8 cellular contexts compared by ENCODE assay signal in genomic region chr11:64553554-64554201, GRCh38. TPM values are rescaled to one million over a fixed set of nuclear protein-coding genes. Genes with fewer than 3 reads are reported as not detected.
DNase-seq lines count a peak whose midpoint lies in the region; ATAC-seq and TF ChIP-seq lines count a peak whose summit lies in the region.

No MANE protein-coding gene starts in this region.

- H3K4me1 Mint-ChIP-seq in activated T-helper 1 cell treated with anti-CD3 and anti-CD28 coated beads, Interleukin-12 subunit alpha, Interleukin-12 subunit beta, Interleukin-2, Interleukin-4 antibody, amounts not matched to agents 30 ng/mL and 10 ng/mL and 1 ng/mL, durations not matched to agents 14 hours and 24 hours and 36 hours (ENCODE audit: low read depth), result no peaks in the 10 kb centered on the region

- H2AK5ac ChIP-seq in neuronal stem cell (ENCODE audit: low read depth, low read length), result peak overlapping the region; percentile 16

- no CpG with 5 or more reads among the region's 13 CpGs for WGBS in neuronal stem cell (ENCODE audit: extremely low coverage in 2 of 2, insufficient read length in 2 of 2, insufficient replicate concordance in 1 of 2), 2 donors

- peaks cover 4% of the 10 kb centered on the region for H3K9me3 Mint-ChIP-seq in activated T-helper 1 cell treated with anti-CD3 and anti-CD28 coated beads, Interleukin-12 subunit alpha, Interleukin-12 subunit beta, Interleukin-2, Interleukin-4 antibody, amounts not matched to agents 30 ng/mL and 10 ng/mL and 1 ng/mL, durations not matched to agents 14 hours and 24 hours and 36 hours

- no peak overlapping the region for H3K4me3 Mint-ChIP-seq in activated T-helper 1 cell treated with anti-CD3 and anti-CD28 coated beads, Interleukin-12 subunit alpha, Interleukin-12 subunit beta, Interleukin-2, Interleukin-4 antibody, amounts not matched to agents 30 ng/mL and 10 ng/mL and 1 ng/mL, durations not matched to agents 14 hours and 24 hours and 36 hours

- no peak overlapping the region for H4K8ac ChIP-seq in neuronal stem cell (ENCODE audit: low read depth, low read length)

- H2BK5ac ChIP-seq in neuronal stem cell (ENCODE audit: low read length), result no peak overlapping the region

- H3K18ac ChIP-seq in neuronal stem cell (ENCODE audit: low read length), result peak overlapping the region; percentile 85

- H3K9ac ChIP-seq in neuronal stem cell (ENCODE audit: low read depth, low read length, poor library complexity), result no peak overlapping the region

- peak; percentile 55 for DNase-seq in activated gamma-delta T cell treated with Interleukin-2 at 50 U/mL for 16 hours
- no peak for DNase-seq in activated gamma-delta T cell (lab: John Stamatoyannopoulos, UW)
- DNase-seq in NCI-H526 treated with DMSO at 0.1 percent for 48 hours (lab: John Stamatoyannopoulos, UW), result peak; percentile 27
- peak; percentile 10 for DNase-seq in activated T-helper 1 cell treated with anti-CD3 and anti-CD28 coated beads, Interleukin-12 subunit alpha, Interleukin-12 subunit beta, Interleukin-2, Interleukin-4 antibody, amounts not matched to agents 30 ng/mL and 10 ng/mL and 1 ng/mL, durations not matched to agents 14 hours and 24 hours and 36 hours (ENCODE audit: low spot score)
- peak; percentile 70 for DNase-seq in fibroblast of pulmonary artery (ENCODE audit: low read depth)
- peak; percentile 59 for DNase-seq in neuronal stem cell (ENCODE audit: low spot score)

- H3K27me3 ChIP-seq in neuronal stem cell (ENCODE audit: control insufficient read depth in 3 of 3, insufficient read depth in 3 of 3, low read depth in 1 of 3, low read length in 3 of 3), result no peaks in the 10 kb centered on the region

- H3K27me3 Mint-ChIP-seq in activated T-helper 1 cell treated with anti-CD3 and anti-CD28 coated beads, Interleukin-12 subunit alpha, Interleukin-12 subunit beta, Interleukin-2, Interleukin-4 antibody, amounts not matched to agents 30 ng/mL and 10 ng/mL and 1 ng/mL, durations not matched to agents 14 hours and 24 hours and 36 hours (ENCODE audit: insufficient read depth), result peaks cover under 1% of the 10 kb centered on the region

- H3K4me2 ChIP-seq in neuronal stem cell (ENCODE audit: insufficient read depth, low read length, poor library complexity, severe bottlenecking), result no peak overlapping the region

- H3K36me3 Mint-ChIP-seq in activated T-helper 1 cell treated with anti-CD3 and anti-CD28 coated beads, Interleukin-12 subunit alpha, Interleukin-12 subunit beta, Interleukin-2, Interleukin-4 antibody, amounts not matched to agents 30 ng/mL and 10 ng/mL and 1 ng/mL, durations not matched to agents 14 hours and 24 hours and 36 hours (ENCODE audit: low read depth), result no peaks in the 10 kb centered on the region

- H3K9me3 ChIP-seq in neuronal stem cell (replicated peaks in 1 of 2; ENCODE audit: control insufficient read depth in 2 of 2, insufficient read depth in 1 of 2, low read depth in 1 of 2, low read length in 2 of 2), result peaks cover 0 to 3% of the 10 kb centered on the region in 2 donors

- H3K4ac ChIP-seq in neuronal stem cell (ENCODE audit: low read length), result peak overlapping the region; percentile 79

- intact Hi-C loops in activated T-helper 1 cell treated with anti-CD3 and anti-CD28 coated beads, Interleukin-12 subunit alpha, Interleukin-12 subunit beta, Interleukin-2, Interleukin-4 antibody, amounts not matched to agents 30 ng/mL and 10 ng/mL and 1 ng/mL, durations not matched to agents 14 hours and 24 hours and 36 hours (cut with micrococcal nuclease), result loop anchor here (1.0 kb wide), 3 partner anchors 96 to 170 kb away; partner anchors contain the start of gene NRXN2

- H3K27ac ChIP-seq in neuronal stem cell (replicated peaks; ENCODE audit: low read length), result no peak overlapping the region
- peak overlapping the region; percentile 17 for H3K27ac ChIP-seq in temporal lobe (ENCODE audit: low read depth, low read length)

- H2BK120ac ChIP-seq in neuronal stem cell (ENCODE audit: low read depth, low read length), result no peak overlapping the region

- no peak overlapping the region for H3K27ac Mint-ChIP-seq in activated T-helper 1 cell treated with anti-CD3 and anti-CD28 coated beads, Interleukin-12 subunit alpha, Interleukin-12 subunit beta, Interleukin-2, Interleukin-4 antibody, amounts not matched to agents 30 ng/mL and 10 ng/mL and 1 ng/mL, durations not matched to agents 14 hours and 24 hours and 36 hours

- no peaks in the 10 kb centered on the region for H3K36me3 ChIP-seq in neuronal stem cell (replicated peaks in 1 of 2; ENCODE audit: control insufficient read depth in 2 of 2, insufficient read depth in 2 of 2, low read length in 2 of 2)

- no peaks in the 10 kb centered on the region for H3K79me1 ChIP-seq in neuronal stem cell (ENCODE audit: low read depth, low read length)

- no peak overlapping the region for H2BK12ac ChIP-seq in neuronal stem cell (ENCODE audit: low read length)

- H3K14ac ChIP-seq in neuronal stem cell (ENCODE audit: low read length), result peak overlapping the region; percentile 11

- H2AFZ ChIP-seq in neuronal stem cell (ENCODE audit: low read length), result peak overlapping the region; percentile 23

- H3K4me3 ChIP-seq in fibroblast of pulmonary artery (replicated peaks; ENCODE audit: low read depth, low read length) (no peak overlapping the region), neuronal stem cell (ENCODE audit: low read length in 2 of 2) (no peak overlapping the region)

- ATAC-seq in GM19467 (IDR thresholded peaks at IDR 0.05; ENCODE audit: unreplicated experiment), result no peak

- H3K4me1 ChIP-seq in neuronal stem cell (ENCODE audit: control insufficient read depth in 2 of 2, insufficient read depth in 1 of 2, low read depth in 1 of 2, low read length in 2 of 2), result peaks cover 10% of the 10 kb centered on the region in 2 donors

- peak overlapping the region; percentile 7 for H4K91ac ChIP-seq in neuronal stem cell (ENCODE audit: low read depth, low read length, poor library complexity)

- H2BK15ac ChIP-seq in neuronal stem cell (ENCODE audit: low read length), result peak overlapping the region; percentile 42

- H3K23ac ChIP-seq in neuronal stem cell (ENCODE audit: low read depth, low read length, poor library complexity), result peak overlapping the region; percentile 26

- peak; percentile 99 for TF ChIP-seq CTCF in fibroblast of pulmonary artery (IDR thresholded peaks at IDR 0.05; ENCODE audit: low read length, missing control alignments)

RNA-seq across cellular contexts. Expression of gene SLC22A11, which starts 2.1 kb away (rescaled TPM):
- not detected in 2 replicates for total RNA-seq in activated T-helper 1 cell treated with anti-CD3 and anti-CD28 coated beads, Interleukin-12 subunit alpha, Interleukin-12 subunit beta, Interleukin-2, Interleukin-4 antibody, amounts not matched to agents 30 ng/mL and 10 ng/mL and 1 ng/mL, durations not matched to agents 14 hours and 24 hours and 36 hours
- 0.04 TPM for polyA plus RNA-seq in neuronal stem cell (2013, experiment 1 of 2)
- not detected for polyA plus RNA-seq in neuronal stem cell (2013, experiment 2 of 2)
- total RNA-seq in temporal lobe, result not detected

RNA-seq across cellular contexts. Expression of gene SLC22A12, which starts 37.3 kb away (rescaled TPM):
- not detected in 2 replicates for total RNA-seq in activated T-helper 1 cell treated with anti-CD3 and anti-CD28 coated beads, Interleukin-12 subunit alpha, Interleukin-12 subunit beta, Interleukin-2, Interleukin-4 antibody, amounts not matched to agents 30 ng/mL and 10 ng/mL and 1 ng/mL, durations not matched to agents 14 hours and 24 hours and 36 hours
- polyA plus RNA-seq in neuronal stem cell (2013, experiment 1 of 2), result not detected
- polyA plus RNA-seq in neuronal stem cell (2013, experiment 2 of 2), result not detected
- total RNA-seq in temporal lobe, result not detected
